In the genomic region with DNA sequence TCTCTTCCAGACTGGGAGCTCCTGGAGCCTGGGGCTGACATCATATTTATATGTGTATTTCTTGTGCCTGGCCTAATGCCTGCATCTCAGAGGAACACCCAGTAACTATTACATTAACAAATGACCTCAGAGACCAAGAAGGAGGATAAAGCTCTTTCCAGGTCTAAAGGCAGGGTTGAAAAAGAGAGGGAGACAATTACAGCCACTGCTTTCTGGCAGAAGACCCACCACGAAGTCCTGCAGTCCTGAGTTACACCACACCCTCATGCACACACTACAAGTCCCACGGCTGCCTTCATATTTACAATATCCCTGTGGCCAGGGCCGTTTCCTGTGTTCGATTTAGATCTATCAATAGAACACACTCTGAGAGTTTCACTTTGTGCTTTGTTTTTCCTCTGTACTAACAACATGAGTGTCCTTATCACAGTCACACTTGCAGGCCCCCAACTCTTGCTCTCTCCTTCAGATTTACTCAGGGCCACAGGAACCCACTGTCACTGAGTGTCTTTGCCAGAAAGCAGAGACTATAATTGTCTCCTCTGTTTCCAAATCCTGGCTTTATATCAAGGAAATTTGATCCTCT, we compare ENCODE assay signal across 8 cellular contexts.
A peak's percentile ranks its signal among the peaks of the same experiment; 100 is the strongest.
DNase-seq lines count a peak whose midpoint lies in the region; ATAC-seq and TF ChIP-seq lines count a peak whose summit lies in the region.

No MANE protein-coding gene starts in this region.

- CTCF ChIA-PET in A673 (lab: Charles Lee): no interaction called here

- H3K4me1 ChIP-seq in A673 (ENCODE audit: insufficient read depth, low read length, poor library complexity, severe bottlenecking) (no peaks in the 10 kb centered on the region), SJSA1 (replicated peaks) (peaks cover 15% of the 10 kb centered on the region), aorta (ENCODE audit: control insufficient read depth in 1 of 2, insufficient read depth in 2 of 2, low read length in 2 of 2) (no peaks in the 10 kb centered on the region)

- peak; percentile 88 for ATAC-seq in GM18868 (IDR thresholded peaks at IDR 0.05; ENCODE audit: unreplicated experiment)
- peak; percentile 93 for ATAC-seq in HG03175 (IDR thresholded peaks at IDR 0.05; ENCODE audit: unreplicated experiment)
- ATAC-seq in left ventricle myocardium superior: peak; percentile 92
- peak; percentile 78 for ATAC-seq in aorta (ENCODE audit: low FRiP score)
- no peak for ATAC-seq in SK-N-SH treated with all-trans-retinoic acid at 6 μM for 48 hours

- no TSS peak for BruUV-seq in A673 (replicated peaks; lab: Mats Ljungman, UMichigan)

- WGBS in aorta, 2 donors: 0 to 15% methylated on average over 4 of the region's 4 CpGs

- H3K27ac ChIP-seq in A673 (ENCODE audit: low read depth, low read length, poor library complexity, severe bottlenecking) (no peak overlapping the region), SJSA1 (peak overlapping the region; percentile 80), aorta (ENCODE audit: low read depth in 1 of 2, low read length in 2 of 2) (no peak overlapping the region)

- intact Hi-C loops in A673 (cut with micrococcal nuclease; ENCODE audit: unreplicated experiment) (no loop called here), left ventricle myocardium superior (cut with micrococcal nuclease) (no loop called here), aorta (cut with DNase I) (no loop called here)

- H3K9me3 ChIP-seq in A673 (ENCODE audit: low read depth, low read length, poor library complexity, severe bottlenecking) (no peaks in the 10 kb centered on the region), SJSA1 (replicated peaks) (no peaks in the 10 kb centered on the region), aorta (ENCODE audit: control insufficient read depth, low read length) (no peaks in the 10 kb centered on the region)

- TF ChIP-seq CTCF in A673 (conservative IDR thresholded peaks at IDR 0.05; ENCODE audit: low read depth, low read length): no peak

- POLR2A ChIA-PET in A673 (lab: Charles Lee; ENCODE audit: low non-redundant PET): no interaction called here

- H3K36me3 ChIP-seq in A673 (ENCODE audit: insufficient read depth, low read length, poor library complexity, severe bottlenecking) (no peaks in the 10 kb centered on the region), SJSA1 (no peaks in the 10 kb centered on the region), aorta (ENCODE audit: control insufficient read depth in 1 of 2, insufficient read depth in 2 of 2, low read length in 1 of 2) (no peaks in the 10 kb centered on the region)

- no peaks in the 10 kb centered on the region for H3K27me3 ChIP-seq in A673 (replicated peaks; ENCODE audit: insufficient read depth, low read depth, low read length, poor library complexity)
- no peaks in the 10 kb centered on the region for H3K27me3 ChIP-seq in SJSA1 (replicated peaks)
- H3K27me3 ChIP-seq in aorta (ENCODE audit: control insufficient read depth in 1 of 2, insufficient read depth in 2 of 2, low read length in 1 of 2): no peaks in the 10 kb centered on the region

- H3K4me3 ChIP-seq in A673 (ENCODE audit: low read depth, low read length, poor library complexity, severe bottlenecking) (no peak overlapping the region), SJSA1 (no peak overlapping the region), aorta (ENCODE audit: low read length in 2 of 2) (no peak overlapping the region)

- DNase-seq in A673 (ENCODE audit: low spot score) (peak; percentile 3), SJSA1 (ENCODE audit: low read depth in 1 of 2, low spot score in 2 of 2) (peak; percentile 53 to 79), left ventricle myocardium superior (peak; percentile 24), aorta (no peak), NCI-H2227 (lab: John Stamatoyannopoulos, UW; ENCODE audit: unreplicated experiment) (no peak)

TF ChIP-seq in SK-N-SH treated with all-trans-retinoic acid at 6 μM for 48 hours, 23 proteins besides CTCF, POLR2A, EP300 and RAD21:
- TF ChIP-seq ARNTL (CRISPR knock-in tag; IDR thresholded peaks at IDR 0.05; ENCODE audit: borderline replicate concordance, low read depth) (no peak), CSRNP3 (CRISPR knock-in tag; IDR thresholded peaks at IDR 0.05) (no peak), ZFP30 (CRISPR knock-in tag; IDR thresholded peaks at IDR 0.05) (no peak), ZFP3 (CRISPR knock-in tag; IDR thresholded peaks at IDR 0.05) (no peak), RARB (CRISPR knock-in tag; IDR thresholded peaks at IDR 0.05) (no peak), BACH2 (CRISPR knock-in tag; IDR thresholded peaks at IDR 0.05; ENCODE audit: borderline replicate concordance) (no peak), OSR1 (CRISPR knock-in tag; IDR thresholded peaks at IDR 0.05) (no peak), ZNF70 (CRISPR knock-in tag; IDR thresholded peaks at IDR 0.05) (no peak), CSDC2 (CRISPR knock-in tag; IDR thresholded peaks at IDR 0.05) (no peak), CREB5 (CRISPR knock-in tag; IDR thresholded peaks at IDR 0.05; ENCODE audit: low read depth) (no peak), TOX (CRISPR knock-in tag; IDR thresholded peaks at IDR 0.05; ENCODE audit: borderline replicate concordance) (no peak), TCF4 (CRISPR knock-in tag; IDR thresholded peaks at IDR 0.05; ENCODE audit: borderline replicate concordance) (no peak), ZNF565 (CRISPR knock-in tag; conservative IDR thresholded peaks at IDR 0.05; ENCODE audit: low read depth) (no peak), PPARA (CRISPR knock-in tag; IDR thresholded peaks at IDR 0.05; ENCODE audit: borderline replicate concordance) (no peak), ZC3H10 (CRISPR knock-in tag; IDR thresholded peaks at IDR 0.05) (no peak), TSHZ2 (CRISPR knock-in tag; IDR thresholded peaks at IDR 0.05) (no peak), POU6F1 (CRISPR knock-in tag; IDR thresholded peaks at IDR 0.05; ENCODE audit: borderline replicate concordance, low read depth) (no peak), ZNF8 (CRISPR knock-in tag; IDR thresholded peaks at IDR 0.05) (no peak)

Comparison
In these comparisons a context has a peak if more than half of its experiments do, and no peak if none do; other contexts are left out.
1. DNase-seq: peak in A673 (single experiment), SJSA1 (2 of 2) and left ventricle myocardium superior (single experiment); none in aorta (0 of 2) and NCI-H2227 (single experiment).